In the genomic region with DNA sequence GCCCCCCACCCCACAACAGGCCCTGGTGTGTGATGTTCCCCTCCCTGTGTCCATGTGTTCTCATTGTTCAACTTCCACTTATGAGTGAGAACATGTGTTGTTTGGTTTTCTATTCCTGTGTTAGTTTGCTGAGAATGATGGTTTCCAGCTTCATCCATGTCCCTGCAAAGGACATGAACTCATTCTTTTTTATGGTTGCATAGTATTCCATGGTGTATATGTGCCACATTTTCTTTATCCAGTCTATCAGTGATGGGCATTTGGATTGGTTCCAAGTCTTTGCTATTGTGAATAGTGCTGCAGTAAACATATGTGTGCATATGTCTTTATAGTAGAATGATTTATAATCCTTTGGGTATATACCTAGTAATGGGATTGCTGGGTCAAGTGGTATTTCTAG, we compare ENCODE assay signal across 3 cellular contexts.
DNase-seq lines count a peak whose midpoint lies in the region; ATAC-seq, FAIRE-seq and TF ChIP-seq lines count a peak whose summit lies in the region.
"Not testable (repeated sequence)": the region's sequence is repeated elsewhere in the genome, so short reads cannot be mapped to it uniquely, and the experiment has no call there.

No MANE protein-coding gene starts in this region.

- BruUV-seq in K562 (replicated peaks; lab: Mats Ljungman, UMichigan), result not testable (repeated sequence)

- TF ChIP-seq EP300 in K562 (IDR thresholded peaks at IDR 0.05; ENCODE audit: low read length), result not testable (repeated sequence)

- in situ Hi-C loops in K562 (cut with MboI), result not testable (repeated sequence)

- FAIRE-seq in K562 (lab: Jason Lieb, UNC), result not testable (repeated sequence)

- H3K27me3 ChIP-seq in K562 (ENCODE audit: control insufficient read depth in 2 of 2, insufficient read depth in 2 of 2, low read length in 2 of 2), result not testable (repeated sequence)

- not testable (repeated sequence) for H3K79me2 ChIP-seq in K562 (ENCODE audit: control insufficient read depth, insufficient read depth, low read length)

- ATAC-seq in SK-N-SH treated with all-trans-retinoic acid at 6 μM for 48 hours, K562: not testable (repeated sequence)

- not testable (repeated sequence) for H3K4me3 ChIP-seq in HEK293 (ENCODE audit: low read depth, low read length); K562

- not testable (repeated sequence) for H3K36me3 ChIP-seq in HEK293 (ENCODE audit: control insufficient read depth in 2 of 2, insufficient read depth in 1 of 2, low read length in 2 of 2); K562 (ENCODE audit: control insufficient read depth, insufficient read depth, low read length)

- H3K4me1 ChIP-seq in HEK293 (ENCODE audit: control insufficient read depth, insufficient read depth, low read length); K562 (replicated peaks in 1 of 2; ENCODE audit: control insufficient read depth in 2 of 2, insufficient read depth in 2 of 2, low read length in 2 of 2): not testable (repeated sequence)

- CTCF ChIA-PET in HEK293 (lab: Yijun Ruan, JAX); K562 (lab: Yijun Ruan, JAX; ENCODE audit: low intra/inter-chr PET ratio): not testable (repeated sequence)

- not testable (repeated sequence) for H3K27ac ChIP-seq in HEK293 (ENCODE audit: extremely low read depth, low read depth, low read length); K562 (ENCODE audit: extremely low read depth, low read depth, low read length)

- H3K9ac ChIP-seq in K562 (ENCODE audit: insufficient read depth in 1 of 2, low read depth in 2 of 2, low read length in 2 of 2), result not testable (repeated sequence)

- TF ChIP-seq RAD21 in K562 (CRISPR knock-in tag; conservative IDR thresholded peaks at IDR 0.05 in 1 of 2, IDR thresholded peaks at IDR 0.05 in 1 of 2), result not testable (repeated sequence)

- not testable (repeated sequence) for TF ChIP-seq POLR2A in K562 (conservative IDR thresholded peaks at IDR 0.05)

- H3K4me2 ChIP-seq in K562 (ENCODE audit: insufficient read depth, low read length), result not testable (repeated sequence)

- not testable (repeated sequence) for H3K9me1 ChIP-seq in K562 (ENCODE audit: control insufficient read depth, insufficient read depth, low read length)

- intact Hi-C loops in K562 (cut with micrococcal nuclease), result not testable (repeated sequence)

- H2AFZ ChIP-seq in K562 (ENCODE audit: low read depth, low read length), result not testable (repeated sequence)

- not testable (repeated sequence) for TF ChIP-seq CTCF in HEK293 (tag by site-specific recombination; IDR thresholded peaks at IDR 0.05); K562 (IDR thresholded peaks at IDR 0.05 in 2 of 3, conservative IDR thresholded peaks at IDR 0.05 in 1 of 3; ENCODE audit: insufficient read depth in 2 of 3, low read depth in 1 of 3, low read length in 3 of 3)

- POLR2A ChIA-PET in HEK293 (lab: Yijun Ruan, JAX); K562 (lab: Yijun Ruan, JAX): not testable (repeated sequence)

- not testable (repeated sequence) for DNase-seq in K562 (ENCODE audit: extremely low read depth in 1 of 4, low spot score in 3 of 4)

- not testable (repeated sequence) for H4K20me1 ChIP-seq in K562 (replicated peaks; ENCODE audit: control insufficient read depth, insufficient read depth, low read length)

- not testable (repeated sequence) for H3K9me3 ChIP-seq in HEK293 (ENCODE audit: control insufficient read depth, insufficient read depth, low read depth, low read length); K562 (replicated peaks; ENCODE audit: control insufficient read depth, insufficient read depth, low read depth, low read length)

TF ChIP-seq in HEK293, 187 proteins besides CTCF, POLR2A, EP300 and RAD21:
- TF ChIP-seq ZNF146 (tag by site-specific recombination; IDR thresholded peaks at IDR 0.05), result peak; percentile 96
TF ChIP-seq in HEK293: peak in this region for 1; not testable (repeated sequence) for 186.

TF ChIP-seq in SK-N-SH treated with all-trans-retinoic acid at 6 μM for 48 hours, 23 proteins besides CTCF, POLR2A, EP300 and RAD21:
- peak; percentile 30; the same call in 1 of the 2 replicates for TF ChIP-seq ZNF8 (CRISPR knock-in tag; IDR thresholded peaks at IDR 0.05)

TF ChIP-seq in K562, 482 proteins besides CTCF, POLR2A, EP300 and RAD21:
- 0 out of 2 replicates have a peak, but pooled peaks have one; percentile 17 for TF ChIP-seq NFIC (IDR thresholded peaks at IDR 0.05)
